Comparison of ENCODE assay signal across 20 cellular contexts in the genomic region with DNA sequence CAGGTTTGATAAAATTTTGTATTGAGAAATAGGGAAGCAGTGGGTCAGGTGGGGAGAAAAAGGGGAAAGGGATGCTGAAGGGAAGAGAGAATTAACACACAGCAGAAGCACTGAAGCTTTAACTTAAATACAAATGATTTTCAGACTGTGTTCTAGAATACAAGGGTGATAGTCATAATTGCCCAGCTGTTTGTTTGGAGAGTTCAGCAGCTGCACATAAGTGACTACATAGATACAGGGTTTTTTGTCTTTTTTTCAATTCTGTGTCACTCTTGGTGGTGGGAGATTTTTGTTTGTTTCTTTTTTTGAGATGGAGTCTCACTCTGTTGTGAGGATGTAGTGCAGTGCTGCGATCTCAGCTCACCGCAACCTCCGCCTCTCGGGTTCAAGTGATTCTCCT.
"Had no signal": no experiment of that assay in that cellular context is flagged by ENCODE, and none has a peak within 500 bp of the region (broad histone marks: within the 10 kb centered on the region; RNA-seq: fewer than 3 reads in every experiment).

No MANE protein-coding gene starts in this region.

- H3K4me1 ChIP-seq: colonic mucosa, heart left ventricle, left ventricle myocardium inferior, pancreas, prostate gland, right lobe of liver had no signal

- DNase-seq: cerebellar nuclear complex; colonic mucosa; dermis blood vessel endothelial cell; effector CD4-positive, alpha-beta T cell; endodermal cell; erythroblast; foreskin melanocyte; heart left ventricle; islet precursor cell; left ventricle myocardium inferior; mesendoderm; natural killer cell; occipital lobe; pancreas; retina; right lobe of liver; stimulated activated CD4-positive, alpha-beta T cell treated with anti-CD3 and anti-CD28 coated beads, Interleukin-4, amount 100 ng/mL, for 1 hour; trophoblast cell had no signal

- H3K36me3 ChIP-seq: colonic mucosa, heart left ventricle, left ventricle myocardium inferior, pancreas, prostate gland, right lobe of liver had no signal

- H3K4me3 ChIP-seq: colonic mucosa, heart left ventricle, left ventricle myocardium inferior, lung, pancreas, prostate gland, right lobe of liver had no signal

- H3K9me3 ChIP-seq: colonic mucosa, left ventricle myocardium inferior, pancreas, prostate gland, right lobe of liver had no signal

- H3K27me3 ChIP-seq: colonic mucosa, heart left ventricle, pancreas, right lobe of liver had no signal

- H3K27ac ChIP-seq: colonic mucosa, heart left ventricle, left ventricle myocardium inferior, pancreas, prostate gland, right lobe of liver had no signal
